In the genomic region with DNA sequence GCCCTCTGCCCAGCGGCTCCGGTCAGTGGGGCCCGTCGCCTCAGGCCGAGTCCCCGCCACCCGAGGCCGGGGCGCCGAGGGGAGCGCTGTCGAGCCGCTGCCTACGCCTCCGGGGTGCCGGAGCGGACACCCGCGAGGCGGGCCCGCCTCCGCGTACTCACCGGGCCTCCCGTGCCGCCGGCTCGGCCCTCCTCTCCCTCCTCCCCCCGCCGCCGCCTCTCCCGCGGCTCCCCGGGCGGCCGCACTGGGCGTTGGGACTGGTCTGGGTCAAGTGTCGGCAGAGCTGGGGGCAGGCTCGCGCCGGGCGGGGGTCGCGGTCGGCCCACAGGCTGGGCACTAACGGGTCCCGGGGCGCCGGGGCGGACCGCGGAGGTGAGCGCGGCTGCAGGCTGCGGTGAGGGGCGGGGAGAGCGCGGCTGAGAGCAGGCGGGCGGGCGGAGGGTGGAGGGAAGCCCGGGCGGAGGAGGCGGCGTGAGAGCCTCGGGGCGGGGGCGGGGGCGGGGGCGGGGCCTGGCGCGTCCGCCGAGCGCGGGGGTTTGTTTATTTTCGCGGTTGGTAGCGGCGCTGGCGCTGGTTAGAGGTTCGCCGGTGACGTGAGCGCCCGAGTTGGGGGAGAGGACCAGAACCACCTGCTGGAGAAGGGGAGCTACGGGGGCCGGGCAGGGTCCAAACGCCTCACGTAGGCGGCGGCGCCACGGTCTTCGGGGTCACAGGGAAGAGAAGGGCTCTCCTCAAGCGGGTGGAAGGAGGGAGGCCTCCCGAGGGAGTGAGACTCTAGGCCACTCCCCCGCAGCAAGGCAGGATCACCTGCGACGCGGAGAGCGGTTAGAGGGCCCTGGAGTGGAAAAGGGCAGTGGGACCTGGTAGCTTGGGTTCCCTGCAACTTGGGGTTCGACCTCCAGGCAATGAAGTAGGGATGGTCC, we compare ENCODE assay signal across 8 cellular contexts. TPM values are rescaled to one million over a fixed set of nuclear protein-coding genes. Genes with fewer than 3 reads are reported as not detected.
DNase-seq lines count a peak whose midpoint lies in the region; ATAC-seq and TF ChIP-seq lines count a peak whose summit lies in the region.
"Not testable (repeated sequence)": the region's sequence is repeated elsewhere in the genome, so short reads cannot be mapped to it uniquely, and the experiment has no call there.

Gene GKAP1 (minus strand): TSS at position 414 of the 923 bp plus-strand sequence. CDS start 11,252 bp downstream, outside the sequence.

- not testable (repeated sequence) for BruUV-seq in A673 (replicated peaks; lab: Mats Ljungman, UMichigan)

- ATAC-seq in GM18519 (IDR thresholded peaks at IDR 0.05; ENCODE audit: low FRiP score, unreplicated experiment), result peak; percentile 63
- ATAC-seq in HG03039 (IDR thresholded peaks at IDR 0.05; ENCODE audit: unreplicated experiment), result peak; percentile 78

- H3K4me3 ChIP-seq in A673 (ENCODE audit: low read depth, low read length, poor library complexity, severe bottlenecking) (peak within 1 kb of the TSS; percentile 72), WI38 (ENCODE audit: low read depth, low read length) (peak within 1 kb of the TSS; percentile 64), breast epithelium (peak within 1 kb of the TSS; percentile 55 to 78 (median 73)), skeletal muscle tissue (ENCODE audit: low read length in 3 of 3) (peak within 1 kb of the TSS; percentile 63 to 73 (median 65))

- H3K9ac ChIP-seq in skeletal muscle tissue (ENCODE audit: low read depth in 1 of 3, low read length in 3 of 3), result peak within 1 kb of the TSS; percentile 65 to 83 (median 74)

- intact Hi-C loops in A673 (cut with micrococcal nuclease; ENCODE audit: unreplicated experiment), result loop anchor here (10.0 kb wide), 1 partner anchor 63 kb away; no protein-coding TSS in a partner anchor
- intact Hi-C loops in breast epithelium (cut with DNase I; ENCODE audit: low total_unique reads), result not testable (repeated sequence)

- H3K27me3 ChIP-seq in A673 (replicated peaks; ENCODE audit: insufficient read depth, low read depth, low read length, poor library complexity); breast epithelium; skeletal muscle tissue (ENCODE audit: control insufficient read depth in 3 of 3, insufficient read depth in 3 of 3, low read length in 3 of 3): not testable (repeated sequence)

- H3K4me1 ChIP-seq in A673 (ENCODE audit: insufficient read depth, low read length, poor library complexity, severe bottlenecking); breast epithelium; skeletal muscle tissue (ENCODE audit: control insufficient read depth in 3 of 3, insufficient read depth in 3 of 3, low read length in 3 of 3): not testable (repeated sequence)

- H3K9me3 ChIP-seq in A673 (ENCODE audit: low read depth, low read length, poor library complexity, severe bottlenecking); breast epithelium; skeletal muscle tissue (ENCODE audit: control insufficient read depth in 3 of 3, low read length in 3 of 3): not testable (repeated sequence)

- DNase-seq in A673 (ENCODE audit: low spot score), result peak; percentile 80
- DNase-seq in NCI-H2107 treated with DMSO at 0.1 percent for 48 hours (lab: John Stamatoyannopoulos, UW; ENCODE audit: unreplicated experiment), result peak; percentile 48
- DNase-seq in breast epithelium (ENCODE audit: low spot score in 2 of 2), result peak; percentile 42 to 61
- DNase-seq in iPS-NIHi7 (ENCODE audit: extremely low spot score), result peak; percentile 80

- TF ChIP-seq CTCF in A673 (conservative IDR thresholded peaks at IDR 0.05; ENCODE audit: low read depth, low read length); WI38 (IDR thresholded peaks at IDR 0.05; ENCODE audit: low read depth, low read length); breast epithelium (IDR thresholded peaks at IDR 0.05): not testable (repeated sequence)

- H3K27ac ChIP-seq in A673 (ENCODE audit: low read depth, low read length, poor library complexity, severe bottlenecking), result peak within 1 kb of the TSS; percentile 63
- peak within 1 kb of the TSS; percentile 85 to 92 for H3K27ac ChIP-seq in breast epithelium
- peak within 1 kb of the TSS; percentile 83 for H3K27ac ChIP-seq in skeletal muscle tissue (ENCODE audit: low read depth, low read length)

- CTCF ChIA-PET in A673 (lab: Charles Lee), result not testable (repeated sequence)

- not testable (repeated sequence) for H3K36me3 ChIP-seq in A673 (ENCODE audit: insufficient read depth, low read length, poor library complexity, severe bottlenecking); breast epithelium; skeletal muscle tissue (ENCODE audit: control insufficient read depth in 3 of 3, insufficient read depth in 3 of 3, low read length in 3 of 3)

- TF ChIP-seq POLR2A in breast epithelium (IDR thresholded peaks at IDR 0.05), result not testable (repeated sequence)

- POLR2A ChIA-PET in A673 (lab: Charles Lee; ENCODE audit: low non-redundant PET), result not testable (repeated sequence)

RNA-seq across cellular contexts. Expression of gene GKAP1, which starts in this region (rescaled TPM):
- total RNA-seq in A673 (2021) (6.0 and 11.3 TPM in 2 replicates), breast epithelium (10 to 100 TPM; 13.3 to 17.3 (median 13.4) TPM), skeletal muscle tissue (8.4 TPM)

Comparison
In these comparisons a context has a peak if more than half of its experiments do, and no peak if none do; other contexts are left out.
1. Peak in every context shown above with its lines: DNase-seq, ATAC-seq, H3K4me3 ChIP-seq and H3K27ac ChIP-seq.